26 cellular contexts compared by ENCODE assay signal in the genomic region with DNA sequence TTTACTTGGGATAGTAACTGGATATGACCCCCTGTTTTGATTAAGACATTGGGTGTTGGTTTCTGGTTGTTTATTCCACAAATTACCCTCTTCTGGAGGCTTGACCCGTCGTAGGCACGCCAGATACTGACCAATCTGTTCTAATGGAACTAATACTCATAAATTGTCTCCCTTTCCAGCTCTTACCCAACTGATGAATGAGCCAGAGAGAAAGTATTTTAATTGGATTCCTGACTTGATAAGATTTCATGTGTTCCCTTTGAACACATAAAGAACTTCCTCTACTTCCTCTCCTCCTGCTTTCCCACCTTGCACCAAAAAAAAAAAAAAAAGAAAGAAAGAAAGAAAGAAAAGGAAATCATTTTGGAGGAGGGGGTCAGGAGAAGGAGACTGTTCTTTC.
DNase-seq lines count a peak whose midpoint lies in the region; ATAC-seq, FAIRE-seq and TF ChIP-seq lines count a peak whose summit lies in the region.
"Had no signal": no experiment of that assay in that cellular context is flagged by ENCODE, and none has a peak within 500 bp of the region (broad histone marks: within the 10 kb centered on the region; RNA-seq: fewer than 3 reads in every experiment).

No MANE protein-coding gene starts in this region.

- ATAC-seq in IMR-90 (ENCODE audit: low read depth) (peak; percentile 63), pancreas (peak in 3 of 4 donors; percentile 35 to 71 (median 55)), HG03280 (IDR thresholded peaks at IDR 0.05; ENCODE audit: unreplicated experiment) (no peak), GM21423 (IDR thresholded peaks at IDR 0.05; ENCODE audit: unreplicated experiment) (no peak)
- no peak for ATAC-seq in central memory CD8-positive, alpha-beta T cell (replicated peaks; ENCODE audit: extremely low read depth, poor library complexity, severe bottlenecking)
- ATAC-seq: gastrocnemius medialis; left lobe of liver; naive thymus-derived CD8-positive, alpha-beta T cell had no signal

- H3K4me2 ChIP-seq in IMR-90 (ENCODE audit: low read depth, low read length) = peak overlapping the region; percentile 7; the same call in 1 of the 2 replicates
- H3K4me2 ChIP-seq: hepatocyte had no signal

- CTCF ChIA-PET in BJ (lab: Yijun Ruan, JAX) (no interaction called here), IMR-90 (lab: Yijun Ruan, JAX) (no interaction called here)

- no peak for TF ChIP-seq RAD21 in IMR-90 (IDR thresholded peaks at IDR 0.05; ENCODE audit: low read length)

- no peaks in the 10 kb centered on the region for H3K36me3 ChIP-seq in BJ (ENCODE audit: control insufficient read depth, insufficient read depth, low read length)
- no peaks in the 10 kb centered on the region for H3K36me3 ChIP-seq in IMR-90 (ENCODE audit: control insufficient read depth, insufficient read depth, low read length)
- H3K36me3 ChIP-seq in pancreas = no peaks in the 10 kb centered on the region
- H3K36me3 ChIP-seq: gastrocnemius medialis, right atrium auricular region had no signal

- H4K5ac ChIP-seq in IMR-90 (ENCODE audit: low read depth, low read length) = peak overlapping the region; percentile 59; the same call in 1 of the 2 replicates

- H3K9me3 ChIP-seq in IMR-90 (ENCODE audit: control insufficient read depth, insufficient read depth, low read length) = no peaks in the 10 kb centered on the region
- no peaks in the 10 kb centered on the region for H3K9me3 ChIP-seq in pancreas
- H3K9me3 ChIP-seq: gastrocnemius medialis, right atrium auricular region had no signal

- H4K91ac ChIP-seq in IMR-90 (ENCODE audit: insufficient read depth, low read depth, low read length) = peak overlapping the region; percentile 55

- no peak for TF ChIP-seq CTCF in BJ (IDR thresholded peaks at IDR 0.05; ENCODE audit: insufficient read depth, low read depth, low read length)
- TF ChIP-seq CTCF in IMR-90 (conservative IDR thresholded peaks at IDR 0.05; ENCODE audit: low read depth, low read length) = no peak
- TF ChIP-seq CTCF in pancreas (IDR thresholded peaks at IDR 0.05) = no peak

- no peak overlapping the region; the same call in 1 of the 2 replicates for H3K14ac ChIP-seq in IMR-90 (replicated peaks; ENCODE audit: low read depth, low read length)

- peak overlapping the region; percentile 95; the same call in 1 of the 2 replicates for H3K18ac ChIP-seq in IMR-90 (ENCODE audit: low read depth, low read length)

- peak overlapping the region; percentile 21; the same call in 1 of the 2 replicates for H2BK20ac ChIP-seq in IMR-90 (ENCODE audit: low read depth, low read length)

- peak overlapping the region; percentile 46 for H2BK5ac ChIP-seq in IMR-90 (ENCODE audit: low read depth, low read length, poor library complexity, severe bottlenecking)

- peak overlapping the region; percentile 65 for H2BK120ac ChIP-seq in IMR-90 (ENCODE audit: low read depth, low read length)

- dilution Hi-C loops in IMR-90 (cut with HindIII; ENCODE audit: low sequenced_read_pairs, unreplicated experiment) = no loop called here

- no peak overlapping the region for H3K56ac ChIP-seq in IMR-90 (ENCODE audit: extremely low read depth, insufficient read depth, low read length)

- intact Hi-C loops in IMR-90 (cut with micrococcal nuclease) (no loop called here), pancreas (cut with DNase I) (no loop called here)

- H3K27me3 Mint-ChIP-seq in central memory CD8-positive, alpha-beta T cell = no peaks in the 10 kb centered on the region
- H3K27me3 Mint-ChIP-seq: activated naive CD4-positive, alpha-beta T cell treated with anti-CD3 and anti-CD28 coated beads, Interleukin-2, amount 50 U/mL, for 24 hours; naive thymus-derived CD8-positive, alpha-beta T cell had no signal

- no TSS peak for BruUV-seq in IMR-90 (replicated peaks; lab: Mats Ljungman, UMichigan)

- H3K4me3 ChIP-seq in BJ (ENCODE audit: low read depth, low read length) (no peak overlapping the region), IMR-90 (ENCODE audit: insufficient read depth, low read depth, low read length) (no peak overlapping the region), pancreas (no peak overlapping the region)
- H3K4me3 ChIP-seq: gastrocnemius medialis, hepatocyte, right atrium auricular region had no signal

- no peaks in the 10 kb centered on the region for H3K27me3 ChIP-seq in BJ (ENCODE audit: control insufficient read depth, insufficient read depth, low read length)
- no peaks in the 10 kb centered on the region for H3K27me3 ChIP-seq in IMR-90 (ENCODE audit: control insufficient read depth, insufficient read depth, low read length)
- H3K27me3 ChIP-seq in pancreas = no peaks in the 10 kb centered on the region
- H3K27me3 ChIP-seq: gastrocnemius medialis, hepatocyte, right atrium auricular region had no signal

- H3K79me1 ChIP-seq in IMR-90 (ENCODE audit: low read depth in 1 of 2, low read length in 2 of 2) = no peaks in the 10 kb centered on the region

- TF ChIP-seq POLR2A in IMR-90 (IDR thresholded peaks at IDR 0.05; ENCODE audit: low read depth, low read length) = no peak

- H3K4me1 ChIP-seq in IMR-90 (ENCODE audit: control insufficient read depth, insufficient read depth, low read length) (peaks cover 18% of the 10 kb centered on the region), pancreas (no peaks in the 10 kb centered on the region)
- H3K4me1 ChIP-seq: gastrocnemius medialis, right atrium auricular region had no signal

- peaks cover 40% of the 10 kb centered on the region for H3K4me1 Mint-ChIP-seq in central memory CD8-positive, alpha-beta T cell

- H3K4me3 Mint-ChIP-seq in central memory CD8-positive, alpha-beta T cell = no peak overlapping the region
- H3K4me3 Mint-ChIP-seq: activated naive CD4-positive, alpha-beta T cell treated with anti-CD3 and anti-CD28 coated beads, Interleukin-2, amount 50 U/mL, for 24 hours; CD4-positive, CD25-positive, alpha-beta regulatory T cell; naive thymus-derived CD8-positive, alpha-beta T cell; T-helper 1 cell treated with Interleukin-12 subunit alpha and Interleukin-12 subunit beta and Interleukin-4 antibody, amounts not matched to agents 30 μg/mL and 1 μg/mL, for 36 hours had no signal

- peak overlapping the region; percentile 84; the same call in 2 of the 3 replicates for H2BK15ac ChIP-seq in IMR-90 (ENCODE audit: low read depth, low read length)

- WGBS in IMR-90 (ENCODE audit: extremely low coverage in 2 of 2, insufficient read length in 1 of 2), 2 experiments = no CpG with 5 or more reads among the region's 3 CpGs
- WGBS in pancreas, 2 donors = 36 to 40% methylated on average over 3 of the region's 3 CpGs

- peaks cover 8% of the 10 kb centered on the region for H3K9me3 Mint-ChIP-seq in central memory CD8-positive, alpha-beta T cell
- H3K9me3 Mint-ChIP-seq: activated naive CD4-positive, alpha-beta T cell treated with anti-CD3 and anti-CD28 coated beads, Interleukin-2, amount 50 U/mL, for 24 hours had no signal

- H2AK9ac ChIP-seq in IMR-90 (replicated peaks; ENCODE audit: low read depth, low read length, poor library complexity) = no peak overlapping the region

- peak; percentile 79 for DNase-seq in BJ (ENCODE audit: low read depth)
- peak; percentile 65 for DNase-seq in IMR-90
- no peak for DNase-seq in central memory CD8-positive, alpha-beta T cell (ENCODE audit: low spot score in 2 of 2)
- DNase-seq in pancreas = no peak
- DNase-seq in NCI-H2081 (lab: John Stamatoyannopoulos, UW) = no peak
- DNase-seq: activated CD4-positive, alpha-beta T cell treated with anti-CD3 and anti-CD28 coated beads for 48 hours; activated CD8-positive, alpha-beta memory T cell treated with anti-CD3 and anti-CD28 coated beads, Interleukin-2, amount 50 U/mL, for 4 hours; aorta; CD4-positive, CD25-positive, alpha-beta regulatory T cell; cerebellar nuclear complex; DMS 273 treated with DMSO at 0.1 percent for 48 hours; gastrocnemius medialis; MV-4-11; naive thymus-derived CD8-positive, alpha-beta T cell; NCI-H187; NCI-H526 treated with DMSO at 0.1 percent for 48 hours; stimulated activated CD4-positive, alpha-beta T cell treated with anti-CD3 and anti-CD28 coated beads, Interleukin-4, amount 100 ng/mL, for 4 hours; stimulated activated naive CD4-positive, alpha-beta T cell had no signal

- H2AK5ac ChIP-seq in IMR-90 (ENCODE audit: low read depth, low read length) = peak overlapping the region; percentile 37; the same call in 1 of the 2 replicates

- no peak for FAIRE-seq in pancreas (lab: Jason Lieb, UNC)
- FAIRE-seq: H1 had no signal

- H4K8ac ChIP-seq in IMR-90 (ENCODE audit: low read depth in 2 of 2, low read length in 2 of 2) = peak overlapping the region; percentile 21 to 45; a peak in 2 of 4 replicates

- peak overlapping the region; percentile 66; the same call in 1 of the 2 replicates for H3K4ac ChIP-seq in IMR-90 (ENCODE audit: low read depth, low read length)

- no peaks in the 10 kb centered on the region for H3K36me3 Mint-ChIP-seq in central memory CD8-positive, alpha-beta T cell (ENCODE audit: insufficient read depth)

- H2AFZ ChIP-seq in IMR-90 (replicated peaks; ENCODE audit: low read length, poor library complexity) = no peak overlapping the region
- H2AFZ ChIP-seq: hepatocyte had no signal

- POLR2A ChIA-PET in BJ (lab: Charles Lee) = interaction anchor here (0.7 kb wide), 1 partner anchor 30 kb away, joined by 12 read pairs; no protein-coding TSS in a partner anchor
- POLR2A ChIA-PET in IMR-90 (lab: Charles Lee; ENCODE audit: unreplicated experiment) = no interaction called here

- no peak overlapping the region for H3K23ac ChIP-seq in IMR-90 (ENCODE audit: low read depth, low read length)

- in situ Hi-C loops in IMR-90 (cut with MboI; ENCODE audit: low sequenced_read_pairs) = no loop called here

- H3K27ac Mint-ChIP-seq in central memory CD8-positive, alpha-beta T cell (ENCODE audit: low read depth) = peak overlapping the region; percentile 80
- H3K27ac Mint-ChIP-seq: activated naive CD4-positive, alpha-beta T cell treated with anti-CD3 and anti-CD28 coated beads, Interleukin-2, amount 50 U/mL, for 24 hours; CD4-positive, CD25-positive, alpha-beta regulatory T cell had no signal

- H3K27ac ChIP-seq in IMR-90 (ENCODE audit: insufficient read depth, low read length) (peak overlapping the region; percentile 36; the same call in 1 of the 2 replicates), pancreas (peak overlapping the region in 2 of 4 donors; percentile 10 to 22)
- H3K27ac ChIP-seq: gastrocnemius medialis, hepatocyte, right atrium auricular region had no signal

- H3K9me1 ChIP-seq in IMR-90 (ENCODE audit: insufficient read depth, low read length) = peaks cover 9% of the 10 kb centered on the region

- no peak overlapping the region for H3K9ac ChIP-seq in IMR-90 (ENCODE audit: low read depth, low read length)

- H4K20me1 ChIP-seq in IMR-90 (ENCODE audit: insufficient read depth, low read length) = no peaks in the 10 kb centered on the region

TF ChIP-seq in IMR-90, 13 proteins besides CTCF, POLR2A, EP300 and RAD21 (continues in another document):
- TF ChIP-seq CEBPB (IDR thresholded peaks at IDR 0.05; ENCODE audit: low read depth, low read length) = peak; percentile 71

Comparison
In these comparisons a context has a peak if more than half of its experiments do, and no peak if none do; other contexts are left out.
1. DNase-seq: peak in BJ (single experiment) and IMR-90 (single experiment); none in central memory CD8-positive, alpha-beta T cell (0 of 2), pancreas (0 of 6) and NCI-H2081 (0 of 2).
2. ATAC-seq: peak in IMR-90 (single experiment) and pancreas (3 of 4); none in central memory CD8-positive, alpha-beta T cell (single experiment), HG03280 (single experiment) and GM21423 (single experiment).